In the genomic region with DNA sequence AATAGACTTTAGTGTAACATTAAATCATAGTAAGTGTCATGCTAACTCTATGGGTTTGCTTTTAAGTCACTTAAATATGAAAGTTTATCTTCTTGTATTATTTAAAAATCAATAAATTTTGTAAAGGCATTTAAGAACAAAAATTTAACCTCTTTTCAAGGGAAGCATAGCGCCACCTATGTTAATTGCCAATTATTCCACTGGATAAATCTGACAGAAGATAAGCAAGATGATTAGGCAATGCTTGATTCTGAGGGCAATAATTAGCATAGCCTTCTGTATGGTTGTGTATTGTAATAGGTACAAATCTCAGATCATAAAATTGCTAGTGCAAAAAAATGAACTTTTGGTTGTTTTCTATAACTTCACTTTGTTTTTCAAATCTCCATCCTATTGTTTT, we compare ENCODE assay signal across 21 cellular contexts.
DNase-seq lines count a peak whose midpoint lies in the region; ATAC-seq, FAIRE-seq and TF ChIP-seq lines count a peak whose summit lies in the region.
"Had no signal": no experiment of that assay in that cellular context is flagged by ENCODE, and none has a peak within 500 bp of the region (broad histone marks: within the 10 kb centered on the region; RNA-seq: fewer than 3 reads in every experiment).

No MANE protein-coding gene starts in this region.

- H3K79me2 ChIP-seq in endothelial cell of umbilical vein (ENCODE audit: control insufficient read depth, insufficient read depth, low read length) = no peaks in the 10 kb centered on the region

- H3K27me3 ChIP-seq in endothelial cell of umbilical vein (ENCODE audit: control insufficient read depth in 2 of 2, insufficient read depth in 2 of 2, low read length in 2 of 2) = no peaks in the 10 kb centered on the region
- H3K27me3 ChIP-seq: BE2C had no signal

- POLR2A ChIA-PET in endothelial cell of umbilical vein (lab: Charles Lee) = no interaction called here

- H3K36me3 ChIP-seq in endothelial cell of umbilical vein (ENCODE audit: control insufficient read depth in 2 of 2, extremely low read depth in 1 of 2, insufficient read depth in 2 of 2, low read length in 2 of 2) = no peaks in the 10 kb centered on the region
- H3K36me3 ChIP-seq: BE2C had no signal

- no peaks in the 10 kb centered on the region for H3K4me1 ChIP-seq in endothelial cell of umbilical vein (ENCODE audit: control insufficient read depth, extremely low read depth, insufficient read depth, low read length)
- H3K4me1 ChIP-seq: BE2C had no signal

- H3K9me3 ChIP-seq in endothelial cell of umbilical vein (replicated peaks; ENCODE audit: control insufficient read depth, insufficient read depth, low read length) = no peaks in the 10 kb centered on the region
- H3K9me3 ChIP-seq: BE2C had no signal

- no peak overlapping the region for H3K9ac ChIP-seq in endothelial cell of umbilical vein (replicated peaks; ENCODE audit: extremely low read depth, insufficient read depth, low read length)

- DNase-seq in D721Med (ENCODE audit: insufficient read length, low spot score) (no peak), OCI-M1 (lab: John Stamatoyannopoulos, UW) (peak; percentile 34), endothelial cell of umbilical vein (ENCODE audit: low read depth, low spot score) (no peak), foreskin fibroblast (no peak)
- DNase-seq: BE2C; DMS 273 treated with DMSO at 0.1 percent for 48 hours; EL; Karpas-422; MV-4-11; NCI-H1436 treated with DMSO at 0.1 percent for 48 hours; NCI-H2081; NCI-H2227 treated with DMSO at 0.1 percent for 48 hours; NCI-H526; NK-92 treated with Interleukin-12 subunit alpha and Interleukin-12 subunit beta, amount 100 ng/mL, for 24 hours; SIG-M5; T-helper 17 cell had no signal

- FAIRE-seq in D721Med (lab: Jason Lieb, UNC) = no peak
- FAIRE-seq in endothelial cell of umbilical vein (lab: Jason Lieb, UNC) = peak; percentile 4
- FAIRE-seq: RCC 7860 had no signal

- BruUV-seq in endothelial cell of umbilical vein (replicated peaks; lab: Mats Ljungman, UMichigan) = no TSS peak

- H4K20me1 ChIP-seq in endothelial cell of umbilical vein (replicated peaks; ENCODE audit: control insufficient read depth, extremely low read depth, insufficient read depth, low read length) = no peaks in the 10 kb centered on the region

- no peak for ATAC-seq in HG02610 (IDR thresholded peaks at IDR 0.05; ENCODE audit: unreplicated experiment)
- no peak for ATAC-seq in HG03139 (IDR thresholded peaks at IDR 0.05; ENCODE audit: unreplicated experiment)
- ATAC-seq in HG02884 (IDR thresholded peaks at IDR 0.05; ENCODE audit: unreplicated experiment) = no peak
- ATAC-seq: T-helper 17 cell had no signal

- dilution Hi-C loops in endothelial cell of umbilical vein (cut with MboI; ENCODE audit: extremely low pct_ligation_motif_present, low sequenced_read_pairs) = no loop called here

- no peak overlapping the region for H3K4me3 ChIP-seq in endothelial cell of umbilical vein (replicated peaks in 1 of 3; ENCODE audit: insufficient read depth in 1 of 3, low read depth in 1 of 3, low read length in 3 of 3)
- H3K4me3 ChIP-seq in foreskin fibroblast (ENCODE audit: low read depth in 1 of 2, low read length in 2 of 2) = no peak overlapping the region

- no peak overlapping the region for H2AFZ ChIP-seq in endothelial cell of umbilical vein (ENCODE audit: low read depth, low read length)

- H3K27ac ChIP-seq in endothelial cell of umbilical vein (ENCODE audit: insufficient read depth, low read depth, low read length) = no peak overlapping the region

- CTCF ChIA-PET in endothelial cell of umbilical vein (lab: Charles Lee) = no interaction called here

- TF ChIP-seq POLR2A in endothelial cell of umbilical vein (IDR thresholded peaks at IDR 0.05; ENCODE audit: low read depth, low read length) = no peak

- TF ChIP-seq CTCF in D721Med (IDR thresholded peaks at IDR 0.05; ENCODE audit: insufficient read depth, missing control alignments) (peak; percentile 2), LNCAP (IDR thresholded peaks at IDR 0.05) (peak; percentile 29; the same call in 1 of the 2 replicates), endothelial cell of umbilical vein (IDR thresholded peaks at IDR 0.05; ENCODE audit: extremely low read depth in 1 of 2, insufficient read depth in 1 of 2, low read depth in 1 of 2, low read length in 2 of 2) (peak in 1 of 2 donors; percentile 13), foreskin fibroblast (IDR thresholded peaks at IDR 0.05; ENCODE audit: low read depth, low read length) (no peak)

- H3K9me1 ChIP-seq in endothelial cell of umbilical vein (replicated peaks; ENCODE audit: control insufficient read depth, extremely low read depth, insufficient read depth, low read length) = no peaks in the 10 kb centered on the region

- H3K4me2 ChIP-seq in endothelial cell of umbilical vein (ENCODE audit: insufficient read depth, low read length) = no peak overlapping the region

- intact Hi-C loops in endothelial cell of umbilical vein (cut with micrococcal nuclease) = no loop called here

TF ChIP-seq in endothelial cell of umbilical vein, 7 proteins besides CTCF, POLR2A, EP300 and RAD21:
- no peak for TF ChIP-seq MYC (IDR thresholded peaks at IDR 0.05; ENCODE audit: low read depth, low read length)
- no peak for TF ChIP-seq EZH2 (IDR thresholded peaks at IDR 0.05; ENCODE audit: borderline replicate concordance, low read depth, low read length, severe bottlenecking)
- TF ChIP-seq JUN (IDR thresholded peaks at IDR 0.05; ENCODE audit: borderline replicate concordance, insufficient read depth, insufficient read length, low read depth) = no peak
- TF ChIP-seq FOS (IDR thresholded peaks at IDR 0.05; ENCODE audit: borderline replicate concordance, insufficient read depth, low read length) = no peak
- TF ChIP-seq GATA2 (IDR thresholded peaks at IDR 0.05; ENCODE audit: insufficient read depth, insufficient read length, low read depth, low read length) = no peak
- no peak for TF ChIP-seq MAX (IDR thresholded peaks at IDR 0.05; ENCODE audit: insufficient read depth, insufficient read length)
- no peak for TF ChIP-seq POLR2AphosphoS5 (IDR thresholded peaks at IDR 0.05; ENCODE audit: insufficient read depth, low read depth, low read length)
